Comparison of ENCODE assay signal across 8 cellular contexts in the genomic region with DNA sequence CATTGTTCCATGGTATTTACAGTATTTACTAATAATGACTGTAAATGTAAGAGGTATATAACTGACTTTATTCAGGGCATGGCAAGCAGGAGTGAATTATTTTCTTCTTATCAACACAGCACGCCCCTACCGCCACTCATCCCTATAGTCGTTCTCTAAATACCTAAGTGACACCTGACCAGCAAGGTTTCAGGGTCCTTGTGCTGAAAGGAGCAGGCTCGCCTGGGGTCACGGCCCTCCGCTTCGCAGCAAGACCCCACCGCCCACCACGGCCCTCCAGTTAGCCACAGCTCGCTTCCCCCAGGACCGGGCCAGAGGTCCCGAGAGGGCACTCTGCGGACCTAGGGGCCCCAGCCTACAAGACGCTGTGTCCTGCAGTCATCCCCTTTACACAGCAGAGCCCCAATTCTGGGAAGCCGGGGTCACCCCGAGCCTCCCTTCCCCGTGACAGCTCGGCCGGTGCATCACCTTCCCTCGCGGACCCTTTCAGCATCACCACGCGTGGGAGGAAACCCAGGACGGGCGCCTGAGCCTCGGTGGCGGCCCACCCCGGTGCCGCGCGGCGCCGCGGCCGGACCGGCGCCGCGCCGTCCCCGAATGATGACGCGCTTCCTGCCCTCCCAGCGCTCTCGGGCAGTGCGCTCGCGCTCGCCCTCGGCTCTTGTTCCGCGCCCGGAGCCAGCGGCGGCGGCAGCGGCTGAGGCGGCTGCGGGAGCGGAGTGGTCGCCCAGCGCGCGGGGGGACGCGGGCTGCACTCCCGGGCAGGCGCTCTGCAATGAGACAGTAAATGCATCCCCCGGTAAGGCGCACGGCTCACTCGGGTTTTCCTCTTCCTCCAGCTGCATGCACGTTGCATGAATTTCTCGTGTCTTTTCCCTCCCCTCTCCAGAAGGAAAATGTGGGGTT. TPM values are rescaled to one million over a fixed set of nuclear protein-coding genes. Genes with fewer than 3 reads are reported as not detected.
DNase-seq lines count a peak whose midpoint lies in the region; ATAC-seq, FAIRE-seq and TF ChIP-seq lines count a peak whose summit lies in the region.

TSS of gene TLN2 (plus strand) at position 664 of the 906 bp plus-strand sequence.

- H3K27me3 Mint-ChIP-seq in activated CD4-positive, alpha-beta T cell treated with anti-CD3 and anti-CD28 coated beads, Interleukin-2, amount 10 ng/mL, durations not matched to agents 24 days and 14 days, result peaks cover 35% of the 10 kb centered on the region

- intact Hi-C loops in A673 (cut with micrococcal nuclease; ENCODE audit: unreplicated experiment), result loop anchor here (2.0 to 10.0 kb wide), 2 partner anchors 145 to 259 kb away; no protein-coding TSS in a partner anchor
- intact Hi-C loops in activated CD4-positive, alpha-beta T cell treated with anti-CD3 and anti-CD28 coated beads, Interleukin-2, amount 10 ng/mL, durations not matched to agents 24 days and 14 days (cut with micrococcal nuclease), result no loop called here
- intact Hi-C loops in HepG2 (cut with micrococcal nuclease; ENCODE audit: unreplicated experiment), result loop anchor here (2.0 to 5.0 kb wide), 4 partner anchors 83 to 259 kb away; no protein-coding TSS in a partner anchor

- H3K27me3 ChIP-seq in A673 (replicated peaks; ENCODE audit: insufficient read depth, low read depth, low read length, poor library complexity) (peaks cover 37% of the 10 kb centered on the region), HepG2 (ENCODE audit: control insufficient read depth in 1 of 2, insufficient read depth in 2 of 2, low read length in 2 of 2) (no peaks in the 10 kb centered on the region; a peak in 1 of 5 replicates)

- in situ Hi-C loops in HepG2 (cut with HindIII; ENCODE audit: extremely low pct_ligation_motif_present, low pct_unique_long_range_greater_than_20kb), result loop anchor here (10.0 kb wide), 1 partner anchor 155 kb away; no protein-coding TSS in a partner anchor

- H3K4me3 Mint-ChIP-seq in activated CD4-positive, alpha-beta T cell treated with anti-CD3 and anti-CD28 coated beads, Interleukin-2, amount 10 ng/mL, durations not matched to agents 24 days and 14 days, result peak within 1 kb of the TSS; percentile 92

- 2% methylated on average over 36 of the region's 74 CpGs for WGBS in HepG2 (ENCODE audit: low lambda C conversion rate)

- TF ChIP-seq EP300 in HepG2 (IDR thresholded peaks at IDR 0.05; ENCODE audit: low read depth in 2 of 2, low read length in 2 of 2) (no peak), HepG2 (CRISPR knock-in tag; IDR thresholded peaks at IDR 0.05; ENCODE audit: borderline replicate concordance) (no peak)

- no peak for FAIRE-seq in HepG2 (lab: Jason Lieb, UNC)

- H3K4me3 ChIP-seq in A673 (ENCODE audit: low read depth, low read length, poor library complexity, severe bottlenecking) (peak within 1 kb of the TSS; percentile 90), HepG2 (replicated peaks in 1 of 3; ENCODE audit: insufficient read depth in 1 of 3, low read depth in 2 of 3, low read length in 3 of 3) (peak within 1 kb of the TSS; percentile 90 to 100 (median 95))

- H3K4me1 Mint-ChIP-seq in activated CD4-positive, alpha-beta T cell treated with anti-CD3 and anti-CD28 coated beads, Interleukin-2, amount 10 ng/mL, durations not matched to agents 24 days and 14 days, result peaks cover 16% of the 10 kb centered on the region

- H3K4me2 ChIP-seq in HepG2 (ENCODE audit: low read depth, low read length), result peak within 1 kb of the TSS; percentile 97

- POLR2A ChIA-PET in A673 (lab: Charles Lee; ENCODE audit: low non-redundant PET), result no interaction called here
- POLR2A ChIA-PET in HepG2 (lab: Yijun Ruan, JAX), result interaction anchor here (1.0 kb wide), 1 partner anchor 95 kb away, joined by 5 read pairs; no protein-coding TSS in a partner anchor

- H3K9me3 ChIP-seq in A673 (ENCODE audit: low read depth, low read length, poor library complexity, severe bottlenecking) (no peaks in the 10 kb centered on the region), HepG2 (ENCODE audit: low read length) (no peaks in the 10 kb centered on the region)

- peaks cover 16% of the 10 kb centered on the region for H3K79me2 ChIP-seq in HepG2 (ENCODE audit: insufficient read depth, low read length)

- H3K9ac ChIP-seq in HepG2 (ENCODE audit: insufficient read depth, low read depth, low read length), result peak within 1 kb of the TSS; percentile 96

- TF ChIP-seq CTCF in A673 (conservative IDR thresholded peaks at IDR 0.05; ENCODE audit: low read depth, low read length) (no peak), HepG2 (CRISPR knock-in tag; IDR thresholded peaks at IDR 0.05) (no peak; the same call in 1 of the 2 replicates)

- ATAC-seq in GM18517 (IDR thresholded peaks at IDR 0.05; ENCODE audit: unreplicated experiment) (peak; percentile 78), HG02973 (IDR thresholded peaks at IDR 0.05; ENCODE audit: unreplicated experiment) (peak; percentile 88), HepG2 (peak; percentile 73)

- H2AFZ ChIP-seq in HepG2 (ENCODE audit: low read length), result peak within 1 kb of the TSS; percentile 64

- TF ChIP-seq POLR2A in HepG2 (IDR thresholded peaks at IDR 0.05; ENCODE audit: insufficient read depth in 1 of 2, low read depth in 2 of 2, low read length in 2 of 2), result peak; percentile 92 to 94

- H3K27ac ChIP-seq in A673 (ENCODE audit: low read depth, low read length, poor library complexity, severe bottlenecking) (peak within 1 kb of the TSS; percentile 85), HepG2 (ENCODE audit: extremely low read length, insufficient read depth, low read length) (peak within 1 kb of the TSS; percentile 75)

- BruUV-seq in A673 (replicated peaks; lab: Mats Ljungman, UMichigan) (TSS peak; percentile 83), HepG2 (replicated peaks; lab: Mats Ljungman, UMichigan) (TSS peak; percentile 76)

- H3K36me3 Mint-ChIP-seq in activated CD4-positive, alpha-beta T cell treated with anti-CD3 and anti-CD28 coated beads, Interleukin-2, amount 10 ng/mL, durations not matched to agents 24 days and 14 days (ENCODE audit: low read depth), result peaks cover 4% of the 10 kb centered on the region

- CTCF ChIA-PET in A673 (lab: Charles Lee), result interaction anchor here (0.5 kb wide), 1 partner anchor 155 kb away, joined by 3 read pairs; no protein-coding TSS in a partner anchor
- CTCF ChIA-PET in HepG2 (lab: Yijun Ruan, JAX; ENCODE audit: low intra/inter-chr PET ratio, low total read pairs), result interaction anchor here (0.7 kb wide), 1 partner anchor 352 kb away, joined by 3 read pairs; no protein-coding TSS in a partner anchor

- H3K27ac Mint-ChIP-seq in activated CD4-positive, alpha-beta T cell treated with anti-CD3 and anti-CD28 coated beads, Interleukin-2, amount 10 ng/mL, durations not matched to agents 24 days and 14 days, result peak within 1 kb of the TSS; percentile 77

- peaks cover 4% of the 10 kb centered on the region for H3K9me3 Mint-ChIP-seq in activated CD4-positive, alpha-beta T cell treated with anti-CD3 and anti-CD28 coated beads, Interleukin-2, amount 10 ng/mL, durations not matched to agents 24 days and 14 days

- no peaks in the 10 kb centered on the region for H4K20me1 ChIP-seq in HepG2 (ENCODE audit: insufficient read depth, low read length)

- peak; percentile 50; the same call in 1 of the 2 replicates for TF ChIP-seq RAD21 in HepG2 (CRISPR knock-in tag; IDR thresholded peaks at IDR 0.05)

- H3K36me3 ChIP-seq in A673 (ENCODE audit: insufficient read depth, low read length, poor library complexity, severe bottlenecking) (no peaks in the 10 kb centered on the region), HepG2 (replicated peaks in 1 of 2; ENCODE audit: control insufficient read depth in 1 of 2, insufficient read depth in 2 of 2, low read length in 2 of 2) (no peaks in the 10 kb centered on the region)

- DNase-seq in A673 (ENCODE audit: low spot score) (peak; percentile 85), NCI-H2196 treated with DMSO at 0.1 percent for 48 hours (lab: John Stamatoyannopoulos, UW; ENCODE audit: unreplicated experiment) (peak; percentile 7), dedifferentiated amniotic fluid mesenchymal stem cell (ENCODE audit: extremely low spot score) (peak; percentile 58), HepG2 (ENCODE audit: low spot score) (peak; percentile 52)
- DNase-seq in activated CD4-positive, alpha-beta T cell treated with anti-CD3 and anti-CD28 coated beads, Interleukin-2, amount 10 ng/mL, durations not matched to agents 24 days and 14 days, result peak; percentile 91
- peak; percentile 69 for DNase-seq in stimulated activated CD4-positive, alpha-beta T cell treated with anti-CD3 and anti-CD28 coated beads, Interleukin-4, amount 100 ng/mL, for 1 hour

- H3K4me1 ChIP-seq in A673 (ENCODE audit: insufficient read depth, low read length, poor library complexity, severe bottlenecking) (peaks cover 4% of the 10 kb centered on the region), HepG2 (ENCODE audit: insufficient read depth, low read length) (peaks cover 36% of the 10 kb centered on the region)

TF ChIP-seq in HepG2, 621 proteins besides CTCF, POLR2A, EP300 and RAD21 (continues in another document):
- 0 out of 2 replicates have a peak, but pooled peaks have one; percentile 8 for TF ChIP-seq ZFYVE20 (CRISPR knock-in tag; IDR thresholded peaks at IDR 0.05; ENCODE audit: borderline replicate concordance, low read depth)

RNA-seq across cellular contexts. Expression of gene TLN2, which starts in this region (rescaled TPM):
- total RNA-seq in A673 (2021) (6.4 and 8.0 TPM in 2 replicates), HepG2 (2016; rRNA removed; fragmentation: Illumina TruSeq; extraction: Trizol) (13.7 and 14.7 TPM in 2 replicates)
- total RNA-seq in activated CD4-positive, alpha-beta T cell treated with anti-CD3 and anti-CD28 coated beads, Interleukin-2, amount 10 ng/mL, durations not matched to agents 24 days and 14 days, result 0.40 and 0.61 TPM in 2 replicates
- 4.0 and 5.8 TPM in 2 replicates for total RNA-seq in HepG2 (2016; cell fraction: cytosol; rRNA removed; fragmentation: Illumina TruSeq; extraction: Trizol; ENCODE audit: low read depth)
- total RNA-seq in HepG2 (2016; cell fraction: insoluble cytoplasmic fraction; rRNA removed; fragmentation: Illumina TruSeq; extraction: Trizol), result 13.6 and 14.7 TPM in 2 replicates
- 6.9 and 9.1 TPM in 2 replicates for total RNA-seq in HepG2 (2016; cell fraction: membrane; rRNA removed; fragmentation: Illumina TruSeq; extraction: Trizol)
- 16.4 and 20.9 TPM in 2 replicates for total RNA-seq in HepG2 (2016; cell fraction: nucleus; rRNA removed; fragmentation: Illumina TruSeq; extraction: Trizol)
- 3.3 TPM in 2 replicates for polyA plus RNA-seq in HepG2 (2011; rRNA removed)
- 2.4 and 3.3 TPM in 2 replicates for polyA plus RNA-seq in HepG2 (2011; cell fraction: cytosol; rRNA removed)
- polyA plus RNA-seq in HepG2 (2011; cell fraction: nucleus; rRNA removed), result 5.7 and 8.0 TPM in 2 replicates
- polyA plus RNA-seq in HepG2 (2012), result 2.9 and 4.6 TPM in 2 replicates
- 1.0 and 1.7 TPM in 2 replicates for polyA plus RNA-seq in HepG2 (2016; cell fraction: cytosol; fragmentation: Illumina TruSeq; extraction: Trizol; ENCODE audit: low read depth)
- polyA plus RNA-seq in HepG2 (2016; cell fraction: insoluble cytoplasmic fraction; fragmentation: Illumina TruSeq; extraction: Trizol; ENCODE audit: low read depth), result 8.1 and 11.4 TPM in 2 replicates
- 1.0 and 1.5 TPM in 2 replicates for polyA plus RNA-seq in HepG2 (2016; cell fraction: membrane; fragmentation: Illumina TruSeq; extraction: Trizol; ENCODE audit: low read depth)
- 11.2 and 12.2 TPM in 2 replicates for polyA plus RNA-seq in HepG2 (2016; cell fraction: nucleus; fragmentation: Illumina TruSeq; extraction: Trizol; ENCODE audit: insufficient read depth, low read depth)
- polyA minus RNA-seq in HepG2 (2011; rRNA and poly(A)+ RNA removed; ENCODE audit: low replicate concordance), result 16.4 and 19.3 TPM in 2 replicates
- polyA minus RNA-seq in HepG2 (2011; cell fraction: cytosol; rRNA and poly(A)+ RNA removed), result 8.5 and 14.2 TPM in 2 replicates
- polyA minus RNA-seq in HepG2 (2011; cell fraction: nucleus; rRNA and poly(A)+ RNA removed), result 20.0 and 21.4 TPM in 2 replicates

Comparison
In these comparisons a context has a peak if more than half of its experiments do, and no peak if none do; other contexts are left out.
1. Peak in every context shown above with its lines: DNase-seq, ATAC-seq, H3K4me3 ChIP-seq and H3K27ac ChIP-seq.
2. Peak in DNase-seq in activated CD4-positive, alpha-beta T cell treated with anti-CD3 and anti-CD28 coated beads, Interleukin-2, amount 10 ng/mL, durations not matched to agents 24 days and 14 days; RNA of the gene not detected or under 1 TPM.
3. DNase-seq: peak in every context shown above with its lines; median percentile 91 in activated CD4-positive, alpha-beta T cell treated with anti-CD3 and anti-CD28 coated beads, Interleukin-2, amount 10 ng/mL, durations not matched to agents 24 days and 14 days; 85 in A673; 69 in stimulated activated CD4-positive, alpha-beta T cell treated with anti-CD3 and anti-CD28 coated beads, Interleukin-4, amount 100 ng/mL, for 1 hour; 58 in dedifferentiated amniotic fluid mesenchymal stem cell; 52 in HepG2; 7 in NCI-H2196 treated with DMSO at 0.1 percent for 48 hours.